Comparison of ENCODE assay signal across 16 cellular contexts in genomic region chr6:129704708-129705107, GRCh38.
"Had no signal": no experiment of that assay in that cellular context is flagged by ENCODE, and none has a peak within 500 bp of the region (broad histone marks: within the 10 kb centered on the region; RNA-seq: fewer than 3 reads in every experiment).

No MANE protein-coding gene starts in this region.

- H3K27ac Mint-ChIP-seq: activated CD8-positive, alpha-beta memory T cell treated with anti-CD3 and anti-CD28 coated beads, Interleukin-2, amount 10 ng/mL, durations not matched to agents 7 days and 5 days; memory B cell; natural killer cell treated with Interleukin-12 subunit alpha and Interleukin-12 subunit beta and Interleukin-15 and Interleukin-18, amount 100 ng/mL, for 72 hours; stimulated activated naive B cell treated with anti-CD40 and anti-IgM and Interleukin-4, amounts not matched to agents 10 μg/mL and 1 μg/mL and 100 μg/mL, for 72 hours had no signal

- H3K27ac ChIP-seq: cardiac muscle cell, gastrocnemius medialis, hepatocyte, left ventricle myocardium inferior, suprapubic skin had no signal

- H3K4me2 ChIP-seq: hepatocyte had no signal

- H3K36me3 Mint-ChIP-seq: natural killer cell treated with Interleukin-12 subunit alpha and Interleukin-12 subunit beta and Interleukin-15 and Interleukin-18, amount 100 ng/mL, for 72 hours had no signal

- H3K4me3 Mint-ChIP-seq: activated CD8-positive, alpha-beta memory T cell treated with anti-CD3 and anti-CD28 coated beads, Interleukin-2, amount 10 ng/mL, durations not matched to agents 7 days and 5 days; activated T-cell treated with anti-CD3 and anti-CD28 coated beads, Interleukin-2, amount 50 U/mL, for 4 hours; memory B cell; natural killer cell treated with Interleukin-12 subunit alpha and Interleukin-12 subunit beta and Interleukin-15 and Interleukin-18, amount 100 ng/mL, for 72 hours; stimulated activated naive B cell treated with anti-CD40 and anti-IgM and Interleukin-4, amounts not matched to agents 10 μg/mL and 1 μg/mL and 100 μg/mL, for 72 hours had no signal

- H3K4me3 ChIP-seq: cardiac muscle cell, gastrocnemius medialis, hepatocyte, left ventricle myocardium inferior, suprapubic skin had no signal

- H3K36me3 ChIP-seq: cardiac muscle cell, left ventricle myocardium inferior, suprapubic skin had no signal

- ATAC-seq: activated CD8-positive, alpha-beta memory T cell treated with anti-CD3 and anti-CD28 coated beads, Interleukin-2, amount 10 ng/mL, durations not matched to agents 7 days and 5 days; activated T-cell treated with anti-CD3 and anti-CD28 coated beads, Interleukin-2, amount 50 U/mL, for 4 hours; gastrocnemius medialis; natural killer cell treated with Interleukin-12 subunit alpha and Interleukin-12 subunit beta and Interleukin-15 and Interleukin-18, amount 100 ng/mL, for 72 hours; right cardiac atrium; stimulated activated naive B cell treated with anti-CD40 and anti-IgM and Interleukin-4, amounts not matched to agents 10 μg/mL and 1 μg/mL and 100 μg/mL, for 72 hours had no signal

- DNase-seq: activated CD4-positive, alpha-beta T cell treated with anti-CD3 and anti-CD28 coated beads, Interleukin-2, amount 50 U/mL, for 48 hours; activated CD4-positive, CD25-positive, alpha-beta regulatory T cell treated with anti-CD3 and anti-CD28 coated beads, Interleukin-2, amount 50 U/mL, for 72 hours; activated CD8-positive, alpha-beta memory T cell treated with anti-CD3 and anti-CD28 coated beads, Interleukin-2, amount 10 ng/mL, durations not matched to agents 7 days and 5 days; activated naive CD4-positive, alpha-beta T cell; activated T-cell treated with anti-CD3 and anti-CD28 coated beads, Interleukin-2, amount 50 U/mL, for 4 hours; gastrocnemius medialis; kidney; left ventricle myocardium inferior; nucleus accumbens; right cardiac atrium; stimulated activated naive B cell treated with anti-CD40 and anti-IgM and Interleukin-4, amounts not matched to agents 10 μg/mL and 1 μg/mL and 100 μg/mL, for 72 hours had no signal

- H3K27me3 ChIP-seq: cardiac muscle cell, gastrocnemius medialis, hepatocyte, suprapubic skin had no signal

- H3K9me3 Mint-ChIP-seq: activated T-cell treated with anti-CD3 and anti-CD28 coated beads, Interleukin-2, amount 50 U/mL, for 4 hours; memory B cell; natural killer cell treated with Interleukin-12 subunit alpha and Interleukin-12 subunit beta and Interleukin-15 and Interleukin-18, amount 100 ng/mL, for 72 hours; stimulated activated naive B cell treated with anti-CD40 and anti-IgM and Interleukin-4, amounts not matched to agents 10 μg/mL and 1 μg/mL and 100 μg/mL, for 72 hours had no signal

- H2AFZ ChIP-seq: hepatocyte had no signal

- H3K9me3 ChIP-seq: gastrocnemius medialis, left ventricle myocardium inferior, suprapubic skin had no signal

- H3K27me3 Mint-ChIP-seq: activated CD8-positive, alpha-beta memory T cell treated with anti-CD3 and anti-CD28 coated beads, Interleukin-2, amount 10 ng/mL, durations not matched to agents 7 days and 5 days; memory B cell; natural killer cell treated with Interleukin-12 subunit alpha and Interleukin-12 subunit beta and Interleukin-15 and Interleukin-18, amount 100 ng/mL, for 72 hours; stimulated activated naive B cell treated with anti-CD40 and anti-IgM and Interleukin-4, amounts not matched to agents 10 μg/mL and 1 μg/mL and 100 μg/mL, for 72 hours had no signal
